In genomic region chr20:37379967-37380828, GRCh38 we compare ENCODE assay signal across 9 cellular contexts. TPM values are rescaled to one million over a fixed set of nuclear protein-coding genes. Genes with fewer than 3 reads are reported as not detected.
A peak's percentile ranks its signal among the peaks of the same experiment; 100 is the strongest.
DNase-seq lines count a peak whose midpoint lies in the region; ATAC-seq, FAIRE-seq and TF ChIP-seq lines count a peak whose summit lies in the region.
"Had no signal": no experiment of that assay in that cellular context is flagged by ENCODE, and none has a peak within 500 bp of the region (broad histone marks: within the 10 kb centered on the region; RNA-seq: fewer than 3 reads in every experiment).

No MANE protein-coding gene starts in this region.

- H3K27me3 Mint-ChIP-seq in activated CD4-positive, alpha-beta memory T cell treated with anti-CD3 and anti-CD28 coated beads, Interleukin-2, amount 10 ng/mL, durations not matched to agents 7 days and 5 days = peaks cover 4% of the 10 kb centered on the region
- H3K27me3 Mint-ChIP-seq in activated CD8-positive, alpha-beta T cell treated with anti-CD3 and anti-CD28 coated beads for 36 hours = peaks cover 4% of the 10 kb centered on the region
- peaks cover 0 to 3% of the 10 kb centered on the region in 2 donors for H3K27me3 Mint-ChIP-seq in natural killer cell treated with Interleukin-12 subunit alpha and Interleukin-12 subunit beta and Interleukin-15 and Interleukin-18, amount 100 ng/mL, for 72 hours

- CTCF ChIA-PET in activated CD4-positive, alpha-beta memory T cell treated with anti-CD3 and anti-CD28 coated beads, Interleukin-2, amount 10 ng/mL, durations not matched to agents 7 days and 5 days (lab: Charles Lee) = interaction anchor here (0.6 kb wide), 1 partner anchor 110 kb away, joined by 3 read pairs; no protein-coding TSS in a partner anchor
- CTCF ChIA-PET in activated CD8-positive, alpha-beta T cell treated with anti-CD3 and anti-CD28 coated beads for 36 hours (lab: Charles Lee) = interaction anchor here (1.3 kb wide), 1 partner anchor 190 kb away, joined by 3 read pairs; no protein-coding TSS in a partner anchor

- no peak overlapping the region for H3K9ac ChIP-seq in kidney (ENCODE audit: low read length in 2 of 2)

- H3K4me3 Mint-ChIP-seq in activated CD4-positive, alpha-beta memory T cell treated with anti-CD3 and anti-CD28 coated beads, Interleukin-2, amount 10 ng/mL, durations not matched to agents 7 days and 5 days = no peak overlapping the region
- H3K4me3 Mint-ChIP-seq in activated CD8-positive, alpha-beta T cell treated with anti-CD3 and anti-CD28 coated beads for 36 hours = no peak overlapping the region
- no peak overlapping the region for H3K4me3 Mint-ChIP-seq in natural killer cell treated with Interleukin-12 subunit alpha and Interleukin-12 subunit beta and Interleukin-15 and Interleukin-18, amount 100 ng/mL, for 72 hours
- H3K4me3 Mint-ChIP-seq: activated CD4-positive, alpha-beta T cell treated with anti-CD3 and anti-CD28 coated beads for 36 hours had no signal

- no peak overlapping the region for H3K4me3 ChIP-seq in kidney (ENCODE audit: low read length in 2 of 2)

- POLR2A ChIA-PET in activated CD4-positive, alpha-beta memory T cell treated with anti-CD3 and anti-CD28 coated beads, Interleukin-2, amount 10 ng/mL, durations not matched to agents 7 days and 5 days (lab: Charles Lee) = no interaction called here
- POLR2A ChIA-PET in activated CD8-positive, alpha-beta T cell treated with anti-CD3 and anti-CD28 coated beads for 36 hours (lab: Charles Lee) = no interaction called here

- peaks cover 0 to 3% of the 10 kb centered on the region in 2 donors for H3K4me1 ChIP-seq in kidney (ENCODE audit: control insufficient read depth in 1 of 2, insufficient read depth in 1 of 2, low read depth in 1 of 2, low read length in 2 of 2)

- no peak for ATAC-seq in Right ventricle myocardium inferior
- no peak for ATAC-seq in activated CD8-positive, alpha-beta T cell treated with anti-CD3 and anti-CD28 coated beads for 36 hours
- ATAC-seq in natural killer cell treated with Interleukin-12 subunit alpha and Interleukin-12 subunit beta and Interleukin-15 and Interleukin-18, amount 100 ng/mL, for 72 hours = no peak
- ATAC-seq: activated CD4-positive, alpha-beta T cell treated with anti-CD3 and anti-CD28 coated beads for 36 hours had no signal

- peaks cover 15% of the 10 kb centered on the region for H3K4me1 Mint-ChIP-seq in activated CD4-positive, alpha-beta memory T cell treated with anti-CD3 and anti-CD28 coated beads, Interleukin-2, amount 10 ng/mL, durations not matched to agents 7 days and 5 days
- peaks cover 15% of the 10 kb centered on the region for H3K4me1 Mint-ChIP-seq in activated CD8-positive, alpha-beta T cell treated with anti-CD3 and anti-CD28 coated beads for 36 hours (ENCODE audit: low read depth)
- peaks cover 11 to 16% of the 10 kb centered on the region in 2 donors for H3K4me1 Mint-ChIP-seq in natural killer cell treated with Interleukin-12 subunit alpha and Interleukin-12 subunit beta and Interleukin-15 and Interleukin-18, amount 100 ng/mL, for 72 hours (ENCODE audit: low read depth in 2 of 2)

- no peak overlapping the region for H3K27ac ChIP-seq in kidney (ENCODE audit: low read depth in 2 of 2, low read length in 2 of 2)

- H3K9me3 Mint-ChIP-seq in activated CD4-positive, alpha-beta memory T cell treated with anti-CD3 and anti-CD28 coated beads, Interleukin-2, amount 10 ng/mL, durations not matched to agents 7 days and 5 days = no peaks in the 10 kb centered on the region
- no peaks in the 10 kb centered on the region for H3K9me3 Mint-ChIP-seq in activated CD8-positive, alpha-beta T cell treated with anti-CD3 and anti-CD28 coated beads for 36 hours
- H3K9me3 Mint-ChIP-seq in natural killer cell treated with Interleukin-12 subunit alpha and Interleukin-12 subunit beta and Interleukin-15 and Interleukin-18, amount 100 ng/mL, for 72 hours = no peaks in the 10 kb centered on the region

- H3K9me3 ChIP-seq in kidney (ENCODE audit: control insufficient read depth in 1 of 2, low read length in 2 of 2) = no peaks in the 10 kb centered on the region

- peak; percentile 37 for DNase-seq in Right ventricle myocardium inferior (ENCODE audit: missing footprints)
- no peak for DNase-seq in cardiac septum (ENCODE audit: low spot score)
- peak; percentile 59 for DNase-seq in RKO (ENCODE audit: low spot score)
- DNase-seq in kidney = peak; percentile 59
- no peak for DNase-seq in activated CD4-positive, alpha-beta memory T cell treated with anti-CD3 and anti-CD28 coated beads, Interleukin-2, amount 10 ng/mL, durations not matched to agents 7 days and 5 days
- DNase-seq in activated CD8-positive, alpha-beta T cell treated with anti-CD3 and anti-CD28 coated beads for 36 hours = no peak
- no peak for DNase-seq in RPMI8226
- DNase-seq in natural killer cell treated with Interleukin-12 subunit alpha and Interleukin-12 subunit beta and Interleukin-15 and Interleukin-18, amount 100 ng/mL, for 72 hours (ENCODE audit: low spot score) = no peak

- H3K36me3 ChIP-seq in kidney (ENCODE audit: control insufficient read depth in 1 of 2, insufficient read depth in 2 of 2, low read length in 2 of 2) = peaks cover 2 to 8% of the 10 kb centered on the region in 2 donors

- no peak for TF ChIP-seq CTCF in kidney (IDR thresholded peaks at IDR 0.05; ENCODE audit: borderline replicate concordance, extremely low read depth, insufficient read depth)
- no peak for TF ChIP-seq CTCF in activated CD8-positive, alpha-beta T cell treated with anti-CD3 and anti-CD28 coated beads for 36 hours (IDR thresholded peaks at IDR 0.05)

- no peak for FAIRE-seq in kidney (lab: Jason Lieb, UNC)

- no peaks in the 10 kb centered on the region for H3K36me3 Mint-ChIP-seq in activated CD4-positive, alpha-beta memory T cell treated with anti-CD3 and anti-CD28 coated beads, Interleukin-2, amount 10 ng/mL, durations not matched to agents 7 days and 5 days (ENCODE audit: low read depth)
- H3K36me3 Mint-ChIP-seq in activated CD8-positive, alpha-beta T cell treated with anti-CD3 and anti-CD28 coated beads for 36 hours (ENCODE audit: low read depth) = no peaks in the 10 kb centered on the region
- H3K36me3 Mint-ChIP-seq in natural killer cell treated with Interleukin-12 subunit alpha and Interleukin-12 subunit beta and Interleukin-15 and Interleukin-18, amount 100 ng/mL, for 72 hours = no peaks in the 10 kb centered on the region

- no peak overlapping the region for H3K27ac Mint-ChIP-seq in activated CD4-positive, alpha-beta memory T cell treated with anti-CD3 and anti-CD28 coated beads, Interleukin-2, amount 10 ng/mL, durations not matched to agents 7 days and 5 days
- no peak overlapping the region for H3K27ac Mint-ChIP-seq in activated CD8-positive, alpha-beta T cell treated with anti-CD3 and anti-CD28 coated beads for 36 hours
- H3K27ac Mint-ChIP-seq in natural killer cell treated with Interleukin-12 subunit alpha and Interleukin-12 subunit beta and Interleukin-15 and Interleukin-18, amount 100 ng/mL, for 72 hours = no peak overlapping the region
- H3K27ac Mint-ChIP-seq: activated CD4-positive, alpha-beta T cell treated with anti-CD3 and anti-CD28 coated beads for 36 hours had no signal

- intact Hi-C loops in Right ventricle myocardium inferior (cut with DNase I) = loop anchor here (5.0 kb wide), 2 partner anchors 93 to 152 kb away; partner anchors contain the start of gene MANBAL
- intact Hi-C loops in cardiac septum (cut with DNase I) = loop anchor here (10.0 kb wide), 1 partner anchor 185 kb away; no protein-coding TSS in a partner anchor
- intact Hi-C loops in kidney (cut with DNase I) = loop anchor here (10.0 kb wide), 1 partner anchor 95 kb away; the partner anchor contains the start of gene MANBAL
- intact Hi-C loops in activated CD8-positive, alpha-beta T cell treated with anti-CD3 and anti-CD28 coated beads for 36 hours (cut with micrococcal nuclease) = loop anchor here (5.0 to 10.0 kb wide), 3 partner anchors 113 to 188 kb away; no protein-coding TSS in a partner anchor

RNA-seq across cellular contexts. Expression of gene SRC, which starts 34.3 kb away (rescaled TPM):
- total RNA-seq in Right ventricle myocardium inferior (6.0 TPM), cardiac septum (5.0 TPM), kidney (70.0 TPM)
- polyA plus RNA-seq in kidney (ENCODE audit: insufficient read depth, low read depth, low replicate concordance) = 28.5 TPM
- 1 to 10 TPM; 2.6 to 2.7 TPM for total RNA-seq in activated CD4-positive, alpha-beta memory T cell treated with anti-CD3 and anti-CD28 coated beads, Interleukin-2, amount 10 ng/mL, durations not matched to agents 7 days and 5 days
- total RNA-seq in activated CD8-positive, alpha-beta T cell treated with anti-CD3 and anti-CD28 coated beads for 36 hours = 1 to 10 TPM in 1 of 2 experiments, under 1 TPM in 1; 0.88 to 2.4 TPM
- 1 to 10 TPM; 6.8 to 8.6 TPM for total RNA-seq in natural killer cell treated with Interleukin-12 subunit alpha and Interleukin-12 subunit beta and Interleukin-15 and Interleukin-18, amount 100 ng/mL, for 72 hours

Comparison
In these comparisons a context has a peak if more than half of its experiments do, and no peak if none do; other contexts are left out.
1. DNase-seq: peak in Right ventricle myocardium inferior (single experiment), RKO (single experiment) and kidney (single experiment); none in cardiac septum (single experiment), activated CD4-positive, alpha-beta memory T cell treated with anti-CD3 and anti-CD28 coated beads, Interleukin-2, amount 10 ng/mL, durations not matched to agents 7 days and 5 days (single experiment), activated CD8-positive, alpha-beta T cell treated with anti-CD3 and anti-CD28 coated beads for 36 hours (single experiment), RPMI8226 (single experiment) and natural killer cell treated with Interleukin-12 subunit alpha and Interleukin-12 subunit beta and Interleukin-15 and Interleukin-18, amount 100 ng/mL, for 72 hours (single experiment).